In genomic region chr1:27333717-27334279, GRCh38 we compare ENCODE assay signal across 17 cellular contexts. TPM values are rescaled to one million over a fixed set of nuclear protein-coding genes. Genes with fewer than 3 reads are reported as not detected.
DNase-seq lines count a peak whose midpoint lies in the region; ATAC-seq, FAIRE-seq and TF ChIP-seq lines count a peak whose summit lies in the region.
"Had no signal": no experiment of that assay in that cellular context is flagged by ENCODE, and none has a peak within 500 bp of the region (broad histone marks: within the 10 kb centered on the region; RNA-seq: fewer than 3 reads in every experiment).

No MANE protein-coding gene starts in this region.

- FAIRE-seq in GM12878 (lab: Jason Lieb, UNC), result no peak

- H3K9me3 Mint-ChIP-seq in effector memory CD8-positive, alpha-beta T cell, result no peaks in the 10 kb centered on the region
- H3K9me3 Mint-ChIP-seq: IgD-negative memory B cell had no signal

- peaks cover 23% of the 10 kb centered on the region for H3K36me3 Mint-ChIP-seq in effector memory CD8-positive, alpha-beta T cell (ENCODE audit: insufficient read depth)

- H3K9ac ChIP-seq in GM12878 (ENCODE audit: control insufficient read depth, insufficient read depth, low read length), result no peak overlapping the region

- H3K4me3 Mint-ChIP-seq in effector memory CD8-positive, alpha-beta T cell, result no peak overlapping the region

- peaks cover 4% of the 10 kb centered on the region; the same call in 1 of the 2 replicates for H3K79me2 ChIP-seq in GM12878 (ENCODE audit: control insufficient read depth, insufficient read depth, low read length)

- H3K36me3 ChIP-seq in cardiac muscle cell, result no peaks in the 10 kb centered on the region
- peaks cover 13 to 25% of the 10 kb centered on the region in 2 experiments for H3K36me3 ChIP-seq in GM12878 (ENCODE audit: control insufficient read depth in 2 of 2, insufficient read depth in 2 of 2, low read length in 1 of 2)

- H3K4me2 ChIP-seq in GM12878 (ENCODE audit: control insufficient read depth, insufficient read depth), result no peak overlapping the region

- DNase-seq in cardiac muscle cell (ENCODE audit: low read depth in 1 of 2, low spot score in 1 of 2) (no peak), cardiac septum (ENCODE audit: low spot score) (no peak), GM12878 (ENCODE audit: low read depth, low spot score) (no peak), posterior vena cava (ENCODE audit: low spot score) (peak; percentile 65)
- no peak for DNase-seq in effector memory CD8-positive, alpha-beta T cell
- DNase-seq: CD4-positive, alpha-beta memory T cell; HCEC 1CT; NCI-H1105 treated with DMSO at 0.1 percent for 48 hours; NCI-H1694 treated with DMSO at 0.1 percent for 48 hours; NCI-H2107; NCI-H2227 treated with DMSO at 0.1 percent for 48 hours; NCI-H524 had no signal

- POLR2A ChIA-PET in GM12878 (lab: Charles Lee), result interaction anchor here (1.2 to 1.8 kb wide), 2 partner anchors 11 to 58 kb away, joined by 4 to 5 read pairs; partner anchors contain the start of gene TMEM222

- H3K9me3 ChIP-seq in cardiac muscle cell (ENCODE audit: low read depth) (no peaks in the 10 kb centered on the region), GM12878 (replicated peaks; ENCODE audit: control insufficient read depth, insufficient read depth, low read length) (no peaks in the 10 kb centered on the region)

- peaks cover 2% of the 10 kb centered on the region for H3K4me1 ChIP-seq in cardiac muscle cell (ENCODE audit: low read depth)
- H3K4me1 ChIP-seq in GM12878 (ENCODE audit: control insufficient read depth, insufficient read depth, low read length), result no peaks in the 10 kb centered on the region

- peaks cover 17 to 30% of the 10 kb centered on the region in 2 donors for H3K4me1 Mint-ChIP-seq in effector memory CD8-positive, alpha-beta T cell (ENCODE audit: low read depth in 2 of 2)

- H3K27ac ChIP-seq in cardiac muscle cell (peak overlapping the region; percentile 3), GM12878 (ENCODE audit: control insufficient read depth, insufficient read depth) (no peak overlapping the region)

- H3K27me3 ChIP-seq in cardiac muscle cell, result no peaks in the 10 kb centered on the region
- H3K27me3 ChIP-seq in GM12878 (replicated peaks in 1 of 2; ENCODE audit: control insufficient read depth in 2 of 2, insufficient read depth in 2 of 2, low read length in 1 of 2), result no peaks in the 10 kb centered on the region

- no peak overlapping the region for H2AFZ ChIP-seq in GM12878 (ENCODE audit: control insufficient read depth, low read depth, low read length)

- TF ChIP-seq CTCF in cardiac muscle cell (IDR thresholded peaks at IDR 0.05; ENCODE audit: low read depth, low read length) (no peak), GM12878 (IDR thresholded peaks at IDR 0.05 in 2 of 3, conservative IDR thresholded peaks at IDR 0.05 in 1 of 3; ENCODE audit: control insufficient read depth in 2 of 3, extremely low read depth in 1 of 3, insufficient read depth in 1 of 3, low read depth in 3 of 3, low read length in 3 of 3) (no peak)

- H4K20me1 ChIP-seq in GM12878 (ENCODE audit: control insufficient read depth, insufficient read depth), result no peaks in the 10 kb centered on the region; the same call in 1 of the 2 replicates

- TF ChIP-seq POLR2A in GM12878 (IDR thresholded peaks at IDR 0.05; ENCODE audit: low read depth, low read length), result peak; percentile 53

- H3K4me3 ChIP-seq in cardiac muscle cell, result no peak overlapping the region
- no peak overlapping the region for H3K4me3 ChIP-seq in GM12878

- no peak for TF ChIP-seq RAD21 in GM12878 (IDR thresholded peaks at IDR 0.05; ENCODE audit: insufficient read depth, low read depth, low read length)

- in situ Hi-C loops in GM12878 (cut with MboI), result no loop called here

- CTCF ChIA-PET in GM12878 (lab: Yijun Ruan, JAX), result interaction anchor here (0.9 to 4.4 kb wide), 19 partner anchors 9 to 286 kb away, joined by 3 to 77 read pairs (median 7); partner anchors contain the start of genes CD164L2, SYTL1 and TMEM222

- H3K27ac Mint-ChIP-seq in effector memory CD8-positive, alpha-beta T cell, result no peak overlapping the region

- SMC1A ChIA-PET in GM12878 (lab: Charles Lee; ENCODE audit: uncharacterized antibody, unreplicated experiment), result interaction anchor here (0.6 to 2.4 kb wide), 3 partner anchors 23 to 273 kb away, joined by 3 to 10 read pairs (median 5); no protein-coding TSS in a partner anchor

- WGBS in GM12878 (ENCODE audit: insufficient coverage, insufficient replicate concordance, low lambda C conversion rate, missing lambda C conversion rate), result over 99% methylated on average over 17 of the region's 17 CpGs

- intact Hi-C loops in cardiac septum (cut with DNase I) (no loop called here), GM12878 (cut with micrococcal nuclease; ENCODE audit: unreplicated experiment) (no loop called here), posterior vena cava (cut with DNase I) (no loop called here)

- no TSS peak for BruUV-seq in GM12878 (replicated peaks; lab: Mats Ljungman, UMichigan)

- ATAC-seq in GM12878 (no peak), GM18511 (IDR thresholded peaks at IDR 0.05; ENCODE audit: unreplicated experiment) (no peak)
- no peak for ATAC-seq in effector memory CD8-positive, alpha-beta T cell (replicated peaks)

- no peak for TF ChIP-seq EP300 in GM12878 (IDR thresholded peaks at IDR 0.05; ENCODE audit: borderline replicate concordance in 1 of 2, control insufficient read depth in 1 of 2, low read depth in 2 of 2, low read length in 2 of 2)

- RAD21 ChIA-PET in GM12878 (lab: Charles Lee; ENCODE audit: unreplicated experiment), result interaction anchor here (1.2 to 2.5 kb wide), 3 partner anchors 10 to 54 kb away, joined by 4 to 18 read pairs (median 9); no protein-coding TSS in a partner anchor

- H3K27me3 Mint-ChIP-seq in effector memory CD8-positive, alpha-beta T cell, result no peaks in the 10 kb centered on the region
- H3K27me3 Mint-ChIP-seq: CD4-positive, alpha-beta memory T cell; IgD-negative memory B cell had no signal

RNA-seq across cellular contexts. Expression of gene SYTL1, which starts 8.0 kb away (rescaled TPM):
- total RNA-seq in cardiac muscle cell, result 14.7 and 23.5 TPM in 2 replicates
- 31.8 and 44.1 TPM in 2 replicates for polyA plus RNA-seq in cardiac muscle cell
- 0.65 TPM for total RNA-seq in cardiac septum
- 12.0 and 13.7 TPM in 2 replicates for total RNA-seq in GM12878 (2013; cell fraction: nucleolus; rRNA removed)
- 37.2 and 42.5 TPM in 2 replicates for total RNA-seq in GM12878 (2014; rRNA removed)
- 6.2 and 8.1 TPM in 2 replicates for total RNA-seq in GM12878 (2014; rRNA removed; fragmentation: Illumina TruSeq; extraction: Trizol)
- 37.5 and 38.6 TPM in 2 replicates for total RNA-seq in GM12878 (2021)
- 13.8 TPM for polyA plus RNA-seq in GM12878 (2011; ENCODE audit: low read depth)
- 1.5 and 2.7 TPM in 2 replicates for polyA plus RNA-seq in GM12878 (2011; rRNA removed)
- polyA plus RNA-seq in GM12878 (2011; cell fraction: cytosol; rRNA removed), result 4.7 and 7.5 TPM in 2 replicates
- polyA plus RNA-seq in GM12878 (2011; cell fraction: nucleus; rRNA removed), result 55.7 and 74.6 TPM in 2 replicates
- polyA plus RNA-seq in GM12878 (2012), result 31.4 and 46.3 TPM in 2 replicates
- 1.2 and 3.7 TPM in 2 replicates for polyA plus RNA-seq in GM12878 (2014; fragmentation: Illumina TruSeq; extraction: Trizol)
- polyA plus RNA-seq in GM12878 (2014; fragmentation: Nextera tagmentation; extraction: Ambion mirVana), result 1 to 10 TPM in 1 of 2 experiments, under 1 TPM in 1; 0.72 to 3.5 TPM
- polyA plus RNA-seq in GM12878 (2014; rRNA removed), result 45.6 and 59.4 TPM in 2 replicates
- 10 to 100 TPM; 21.5 to 33.9 TPM for polyA plus RNA-seq in GM12878 (2016; fragmentation: Nextera tagmentation; extraction: Ambion mirVana)
- polyA minus RNA-seq in GM12878 (2011; rRNA and poly(A)+ RNA removed), result 3.4 and 3.9 TPM in 2 replicates
- polyA minus RNA-seq in GM12878 (2011; cell fraction: cytosol; rRNA and poly(A)+ RNA removed), result 1.1 and 1.7 TPM in 2 replicates
- polyA minus RNA-seq in GM12878 (2011; cell fraction: nucleus; rRNA and poly(A)+ RNA removed), result 5.9 and 6.8 TPM in 2 replicates
- total RNA-seq in posterior vena cava, result 1 to 10 TPM; 1.6 to 1.9 TPM

RNA-seq across cellular contexts. Expression of gene TMEM222, which starts 11.8 kb away (rescaled TPM):
- total RNA-seq in cardiac muscle cell (32.1 and 39.6 TPM in 2 replicates), cardiac septum (26.8 TPM), GM12878 (2014; rRNA removed) (29.1 and 38.0 TPM in 2 replicates), GM12878 (2014; rRNA removed; fragmentation: Illumina TruSeq; extraction: Trizol) (22.5 and 23.9 TPM in 2 replicates), GM12878 (2021) (39.3 TPM in 2 replicates), posterior vena cava (10 to 100 TPM; 25.0 to 26.7 TPM)
- polyA plus RNA-seq in cardiac muscle cell (55.2 and 60.5 TPM in 2 replicates), GM12878 (2011; rRNA removed) (12.5 and 27.5 TPM in 2 replicates), GM12878 (2014; fragmentation: Illumina TruSeq; extraction: Trizol) (11.4 and 32.9 TPM in 2 replicates), GM12878 (2014; fragmentation: Nextera tagmentation; extraction: Ambion mirVana) (1 to 10 TPM; 3.8 to 7.8 TPM), GM12878 (2014; rRNA removed) (43.5 and 53.2 TPM in 2 replicates), GM12878 (2016; fragmentation: Nextera tagmentation; extraction: Ambion mirVana) (10 to 100 TPM; 41.1 to 42.4 TPM)
- total RNA-seq in GM12878 (2013; cell fraction: nucleolus; rRNA removed), result 23.2 and 27.7 TPM in 2 replicates
- 18.6 TPM for polyA plus RNA-seq in GM12878 (2011; ENCODE audit: low read depth)
- 39.1 and 56.9 TPM in 2 replicates for polyA plus RNA-seq in GM12878 (2011; cell fraction: cytosol; rRNA removed)
- 91.8 and 102 TPM in 2 replicates for polyA plus RNA-seq in GM12878 (2011; cell fraction: nucleus; rRNA removed)
- polyA plus RNA-seq in GM12878 (2012), result 26.1 and 32.9 TPM in 2 replicates
- polyA minus RNA-seq in GM12878 (2011; rRNA and poly(A)+ RNA removed), result 35.2 and 41.6 TPM in 2 replicates
- polyA minus RNA-seq in GM12878 (2011; cell fraction: cytosol; rRNA and poly(A)+ RNA removed), result 9.5 and 17.5 TPM in 2 replicates
- 17.0 and 23.7 TPM in 2 replicates for polyA minus RNA-seq in GM12878 (2011; cell fraction: nucleus; rRNA and poly(A)+ RNA removed)

RNA-seq across cellular contexts. Expression of gene MAP3K6, which starts 33.0 kb away (rescaled TPM):
- total RNA-seq in cardiac muscle cell (13.6 and 17.1 TPM in 2 replicates), cardiac septum (53.1 TPM), GM12878 (2014; rRNA removed) (1.5 and 3.4 TPM in 2 replicates), GM12878 (2014; rRNA removed; fragmentation: Illumina TruSeq; extraction: Trizol) (0.31 and 0.83 TPM in 2 replicates), GM12878 (2021) (1.6 and 2.5 TPM in 2 replicates), posterior vena cava (10 to 100 TPM; 72.8 to 94.3 TPM)
- polyA plus RNA-seq in cardiac muscle cell (12.7 and 17.8 TPM in 2 replicates), GM12878 (2011; rRNA removed) (0.69 and 1.2 TPM in 2 replicates), GM12878 (2014; fragmentation: Illumina TruSeq; extraction: Trizol) (0.03 and 0.37 TPM in 2 replicates), GM12878 (2014; fragmentation: Nextera tagmentation; extraction: Ambion mirVana) (under 1 TPM in 1 of 2 experiments, not detected in 1; 0.15 TPM), GM12878 (2014; rRNA removed) (0.60 and 1.6 TPM in 2 replicates), GM12878 (2016; fragmentation: Nextera tagmentation; extraction: Ambion mirVana) (1 to 10 TPM; 1.3 to 1.5 TPM)
- total RNA-seq in GM12878 (2013; cell fraction: nucleolus; rRNA removed), result 3.9 and 6.4 TPM in 2 replicates
- 0.71 TPM for polyA plus RNA-seq in GM12878 (2011; ENCODE audit: low read depth)
- 1.5 and 2.2 TPM in 2 replicates for polyA plus RNA-seq in GM12878 (2011; cell fraction: cytosol; rRNA removed)
- polyA plus RNA-seq in GM12878 (2011; cell fraction: nucleus; rRNA removed), result 9.2 and 13.9 TPM in 2 replicates
- 2.2 and 2.3 TPM in 2 replicates for polyA plus RNA-seq in GM12878 (2012)
- polyA minus RNA-seq in GM12878 (2011; rRNA and poly(A)+ RNA removed), result 0.59 and 0.67 TPM in 2 replicates
- polyA minus RNA-seq in GM12878 (2011; cell fraction: cytosol; rRNA and poly(A)+ RNA removed), result 0.40 and 2.0 TPM in 2 replicates
- polyA minus RNA-seq in GM12878 (2011; cell fraction: nucleus; rRNA and poly(A)+ RNA removed), result 2.2 and 2.9 TPM in 2 replicates

RNA-seq across cellular contexts. Expression of gene FCN3, which starts 40.8 kb away (rescaled TPM):
- total RNA-seq in cardiac muscle cell, result 0.18 and 3.6 TPM in 2 replicates
- polyA plus RNA-seq in cardiac muscle cell, result 0.81 and 2.9 TPM in 2 replicates
- total RNA-seq in cardiac septum, result 32.2 TPM
- total RNA-seq in GM12878 (2013; cell fraction: nucleolus; rRNA removed), result not detected in 2 replicates
- total RNA-seq in GM12878 (2014; rRNA removed), result not detected in 2 replicates
- total RNA-seq in GM12878 (2014; rRNA removed; fragmentation: Illumina TruSeq; extraction: Trizol), result not detected in 2 replicates
- total RNA-seq in GM12878 (2021), result 0.28 and 0.32 TPM in 2 replicates
- polyA plus RNA-seq in GM12878 (2011; ENCODE audit: low read depth), result not detected
- polyA plus RNA-seq in GM12878 (2011; rRNA removed), result not detected in 2 replicates
- polyA plus RNA-seq in GM12878 (2011; cell fraction: cytosol; rRNA removed), result not detected in 2 replicates
- polyA plus RNA-seq in GM12878 (2011; cell fraction: nucleus; rRNA removed), result 0.12 TPM in 1 of 2 replicates, not detected in the other
- not detected in 2 replicates for polyA plus RNA-seq in GM12878 (2012)
- polyA plus RNA-seq in GM12878 (2014; fragmentation: Illumina TruSeq; extraction: Trizol), result not detected in 2 replicates
- not detected for polyA plus RNA-seq in GM12878 (2014; fragmentation: Nextera tagmentation; extraction: Ambion mirVana)
- not detected in 2 replicates for polyA plus RNA-seq in GM12878 (2014; rRNA removed)
- polyA plus RNA-seq in GM12878 (2016; fragmentation: Nextera tagmentation; extraction: Ambion mirVana), result not detected
- not detected in 2 replicates for polyA minus RNA-seq in GM12878 (2011; rRNA and poly(A)+ RNA removed)
- not detected in 2 replicates for polyA minus RNA-seq in GM12878 (2011; cell fraction: cytosol; rRNA and poly(A)+ RNA removed)
- not detected in 2 replicates for polyA minus RNA-seq in GM12878 (2011; cell fraction: nucleus; rRNA and poly(A)+ RNA removed)
- total RNA-seq in posterior vena cava, result 10 to 100 TPM; 10.4 to 11.6 TPM
- total RNA-seq: A172; CD4-positive, alpha-beta memory T cell; HT1080 had no signal
- polyA plus RNA-seq: BJ; CD4-positive, alpha-beta memory T cell; IgD-negative memory B cell had no signal

RNA-seq across cellular contexts. Expression of gene CD164L2, which starts 49.3 kb away (rescaled TPM):
- total RNA-seq in cardiac muscle cell (0.24 TPM in 1 of 2 replicates, not detected in the other), cardiac septum (not detected), GM12878 (2014; rRNA removed) (not detected in 2 replicates), GM12878 (2014; rRNA removed; fragmentation: Illumina TruSeq; extraction: Trizol) (not detected in 2 replicates), GM12878 (2021) (not detected in 2 replicates), posterior vena cava (not detected)
- polyA plus RNA-seq in cardiac muscle cell (0.35 and 0.62 TPM in 2 replicates), GM12878 (2011; rRNA removed) (not detected in 2 replicates), GM12878 (2014; fragmentation: Illumina TruSeq; extraction: Trizol) (not detected in 2 replicates), GM12878 (2014; fragmentation: Nextera tagmentation; extraction: Ambion mirVana) (not detected), GM12878 (2014; rRNA removed) (not detected in 2 replicates), GM12878 (2016; fragmentation: Nextera tagmentation; extraction: Ambion mirVana) (not detected)
- not detected in 2 replicates for total RNA-seq in GM12878 (2013; cell fraction: nucleolus; rRNA removed)
- not detected for polyA plus RNA-seq in GM12878 (2011; ENCODE audit: low read depth)
- not detected in 2 replicates for polyA plus RNA-seq in GM12878 (2011; cell fraction: cytosol; rRNA removed)
- polyA plus RNA-seq in GM12878 (2011; cell fraction: nucleus; rRNA removed), result not detected in 2 replicates
- polyA plus RNA-seq in GM12878 (2012), result 0.07 TPM in 1 of 2 replicates, not detected in the other
- polyA minus RNA-seq in GM12878 (2011; rRNA and poly(A)+ RNA removed), result not detected in 2 replicates
- not detected in 2 replicates for polyA minus RNA-seq in GM12878 (2011; cell fraction: cytosol; rRNA and poly(A)+ RNA removed)
- polyA minus RNA-seq in GM12878 (2011; cell fraction: nucleus; rRNA and poly(A)+ RNA removed), result not detected in 2 replicates
- total RNA-seq: A172; CD4-positive, alpha-beta memory T cell; HT1080 had no signal
- polyA plus RNA-seq: BJ, IgD-negative memory B cell had no signal
